24 cellular contexts compared by ENCODE assay signal in genomic region chr6:151722342-151722741, GRCh38.
A peak's percentile ranks its signal among the peaks of the same experiment; 100 is the strongest.
DNase-seq lines count a peak whose midpoint lies in the region; ATAC-seq and TF ChIP-seq lines count a peak whose summit lies in the region.
"Had no signal": no experiment of that assay in that cellular context is flagged by ENCODE, and none has a peak within 500 bp of the region (broad histone marks: within the 10 kb centered on the region; RNA-seq: fewer than 3 reads in every experiment).

No MANE protein-coding gene starts in this region.

- no peaks in the 10 kb centered on the region for H3K9me3 Mint-ChIP-seq in activated naive CD8-positive, alpha-beta T cell treated with anti-CD3 and anti-CD28 coated beads, Interleukin-2, amount 50 U/mL, for 24 hours
- H3K9me3 Mint-ChIP-seq: effector memory CD8-positive, alpha-beta T cell; T-cell had no signal

- peaks cover 11% of the 10 kb centered on the region for H3K27me3 Mint-ChIP-seq in activated naive CD8-positive, alpha-beta T cell treated with anti-CD3 and anti-CD28 coated beads, Interleukin-2, amount 50 U/mL, for 24 hours
- H3K27me3 Mint-ChIP-seq: T-cell had no signal

- no peaks in the 10 kb centered on the region for H3K36me3 ChIP-seq in BLaER1 treated with 17β-estradiol and CSF1 and Interleukin-3, amounts not matched to agents 10 nM and 100 nM
- H3K36me3 ChIP-seq in testis (ENCODE audit: low read depth, missing control alignments): no peaks in the 10 kb centered on the region
- H3K36me3 ChIP-seq: brain microvascular endothelial cell, esophagus muscularis mucosa, gastroesophageal sphincter had no signal

- peak overlapping the region in 2 of 11 experiments; percentile 3 to 62; a peak in 2 of 22 replicates for H3K27ac ChIP-seq in BLaER1 treated with 17β-estradiol and CSF1 and Interleukin-3, amounts not matched to agents 10 nM and 100 nM
- H3K27ac ChIP-seq in testis: no peak overlapping the region
- H3K27ac ChIP-seq: A549, brain microvascular endothelial cell, esophagus muscularis mucosa, gastroesophageal sphincter, KMS-11 had no signal

- no peak overlapping the region for H3K4me3 Mint-ChIP-seq in activated naive CD8-positive, alpha-beta T cell treated with anti-CD3 and anti-CD28 coated beads, Interleukin-2, amount 50 U/mL, for 24 hours
- H3K4me3 Mint-ChIP-seq: effector memory CD8-positive, alpha-beta T cell; T-cell had no signal

- no peak overlapping the region for H3K4me3 ChIP-seq in BLaER1 treated with 17β-estradiol and CSF1 and Interleukin-3, amounts not matched to agents 10 nM and 100 nM
- no peak overlapping the region for H3K4me3 ChIP-seq in testis
- H3K4me3 ChIP-seq: A549, esophagus muscularis mucosa, gastroesophageal sphincter had no signal

- no peaks in the 10 kb centered on the region for H4K20me1 ChIP-seq in BLaER1 treated with 17β-estradiol and CSF1 and Interleukin-3, amounts not matched to agents 10 nM and 100 nM

- no peak for TF ChIP-seq POLR2A in testis (IDR thresholded peaks at IDR 0.05)

- intact Hi-C loops in testis (cut with DNase I; ENCODE audit: low total_unique reads): no loop called here

- peak; percentile 40 for ATAC-seq in GM18909 (IDR thresholded peaks at IDR 0.05; ENCODE audit: poor library complexity, unreplicated experiment)
- ATAC-seq in HG03432 (IDR thresholded peaks at IDR 0.05; ENCODE audit: unreplicated experiment): peak; percentile 69
- ATAC-seq in activated naive CD8-positive, alpha-beta T cell treated with anti-CD3 and anti-CD28 coated beads, Interleukin-2, amount 50 U/mL, for 24 hours: no peak
- ATAC-seq in GM21447 (IDR thresholded peaks at IDR 0.05; ENCODE audit: unreplicated experiment): no peak
- ATAC-seq: A549; effector memory CD8-positive, alpha-beta T cell; gastroesophageal sphincter had no signal

- no peak for TF ChIP-seq CTCF in testis (IDR thresholded peaks at IDR 0.05)

- 0 out of 22 replicates have a peak overlapping the region, but pooled peaks of 1 of the 11 experiments have one; percentile 15 for H3K9ac ChIP-seq in BLaER1 treated with 17β-estradiol and CSF1 and Interleukin-3, amounts not matched to agents 10 nM and 100 nM
- H3K9ac ChIP-seq: KMS-11 had no signal

- no peaks in the 10 kb centered on the region for H3K36me3 Mint-ChIP-seq in activated naive CD8-positive, alpha-beta T cell treated with anti-CD3 and anti-CD28 coated beads, Interleukin-2, amount 50 U/mL, for 24 hours (ENCODE audit: low read depth)

- H3K4me1 Mint-ChIP-seq in activated naive CD8-positive, alpha-beta T cell treated with anti-CD3 and anti-CD28 coated beads, Interleukin-2, amount 50 U/mL, for 24 hours: peaks cover 23% of the 10 kb centered on the region

- H3K27ac Mint-ChIP-seq in activated naive CD8-positive, alpha-beta T cell treated with anti-CD3 and anti-CD28 coated beads, Interleukin-2, amount 50 U/mL, for 24 hours: peak overlapping the region; percentile 8
- H3K27ac Mint-ChIP-seq: effector memory CD8-positive, alpha-beta T cell had no signal

- H3K9me3 ChIP-seq in BLaER1 treated with 17β-estradiol and CSF1 and Interleukin-3, amounts not matched to agents 10 nM and 100 nM (replicated peaks in 1 of 11): peaks cover 0 to 3% (median 0%) of the 10 kb centered on the region in 11 experiments; a peak in 6 of 22 replicates
- H3K9me3 ChIP-seq in testis: no peaks in the 10 kb centered on the region
- H3K9me3 ChIP-seq: A549, esophagus muscularis mucosa, gastroesophageal sphincter had no signal

- no peak for DNase-seq in activated naive CD8-positive, alpha-beta T cell treated with anti-CD3 and anti-CD28 coated beads, Interleukin-2, amount 50 U/mL, for 24 hours
- no peak for DNase-seq in activated CD4-positive, alpha-beta T cell treated with anti-CD3 and anti-CD28 coated beads for 4 hours
- DNase-seq in GM19238 (ENCODE audit: insufficient read length, low spot score): no peak
- no peak for DNase-seq in testis
- DNase-seq: activated CD4-positive, alpha-beta T cell treated with anti-CD3 and anti-CD28 coated beads, Interleukin-2, amount 50 U/mL, for 1 hour; brain microvascular endothelial cell; DMS 273 treated with DMSO at 0.1 percent for 48 hours; effector memory CD8-positive, alpha-beta T cell; GDM1; GOT3; mammary epithelial cell; NCI-H1105; NCI-H69; SHP77; stimulated activated CD8-positive, alpha-beta memory T cell treated with anti-CD3 and anti-CD28 coated beads, Interleukin-4, amount 100 ng/mL, for 48 hours; T-cell had no signal

- H3K27me3 ChIP-seq in BLaER1 treated with 17β-estradiol and CSF1 and Interleukin-3, amounts not matched to agents 10 nM and 100 nM: no peaks in the 10 kb centered on the region
- H3K27me3 ChIP-seq in testis: no peaks in the 10 kb centered on the region
- H3K27me3 ChIP-seq: brain microvascular endothelial cell, esophagus muscularis mucosa had no signal

- peaks cover 9 to 27% (median 16%) of the 10 kb centered on the region in 10 experiments; a peak in 17 of 20 replicates for H3K4me1 ChIP-seq in BLaER1 treated with 17β-estradiol and CSF1 and Interleukin-3, amounts not matched to agents 10 nM and 100 nM
- H3K4me1 ChIP-seq in testis: no peaks in the 10 kb centered on the region
- H3K4me1 ChIP-seq: A549, esophagus muscularis mucosa, gastroesophageal sphincter had no signal

- peak overlapping the region; percentile 6 to 73 (median 32); a peak in 14 of 22 replicates for H3K4me2 ChIP-seq in BLaER1 treated with 17β-estradiol and CSF1 and Interleukin-3, amounts not matched to agents 10 nM and 100 nM
- H3K4me2 ChIP-seq: A549, KMS-11 had no signal

- 88 to 90% methylated on average over 4 of the region's 4 CpGs for WGBS in testis, 2 donors

Comparison
In these comparisons a context has a peak if more than half of its experiments do, and no peak if none do; other contexts are left out.
1. ATAC-seq: peak in GM18909 (single experiment) and HG03432 (single experiment); none in activated naive CD8-positive, alpha-beta T cell treated with anti-CD3 and anti-CD28 coated beads, Interleukin-2, amount 50 U/mL, for 24 hours (single experiment) and GM21447 (single experiment).